1 cellular context compared by ENCODE assay signal in genomic region chr5:4079881-4080280, GRCh38.
TF ChIP-seq lines count a peak whose summit lies in the region.

No MANE protein-coding gene starts in this region.

TF ChIP-seq in GM23338, 12 proteins besides CTCF, POLR2A, EP300 and RAD21 (continued from another document):
- TF ChIP-seq, protein P1, sequence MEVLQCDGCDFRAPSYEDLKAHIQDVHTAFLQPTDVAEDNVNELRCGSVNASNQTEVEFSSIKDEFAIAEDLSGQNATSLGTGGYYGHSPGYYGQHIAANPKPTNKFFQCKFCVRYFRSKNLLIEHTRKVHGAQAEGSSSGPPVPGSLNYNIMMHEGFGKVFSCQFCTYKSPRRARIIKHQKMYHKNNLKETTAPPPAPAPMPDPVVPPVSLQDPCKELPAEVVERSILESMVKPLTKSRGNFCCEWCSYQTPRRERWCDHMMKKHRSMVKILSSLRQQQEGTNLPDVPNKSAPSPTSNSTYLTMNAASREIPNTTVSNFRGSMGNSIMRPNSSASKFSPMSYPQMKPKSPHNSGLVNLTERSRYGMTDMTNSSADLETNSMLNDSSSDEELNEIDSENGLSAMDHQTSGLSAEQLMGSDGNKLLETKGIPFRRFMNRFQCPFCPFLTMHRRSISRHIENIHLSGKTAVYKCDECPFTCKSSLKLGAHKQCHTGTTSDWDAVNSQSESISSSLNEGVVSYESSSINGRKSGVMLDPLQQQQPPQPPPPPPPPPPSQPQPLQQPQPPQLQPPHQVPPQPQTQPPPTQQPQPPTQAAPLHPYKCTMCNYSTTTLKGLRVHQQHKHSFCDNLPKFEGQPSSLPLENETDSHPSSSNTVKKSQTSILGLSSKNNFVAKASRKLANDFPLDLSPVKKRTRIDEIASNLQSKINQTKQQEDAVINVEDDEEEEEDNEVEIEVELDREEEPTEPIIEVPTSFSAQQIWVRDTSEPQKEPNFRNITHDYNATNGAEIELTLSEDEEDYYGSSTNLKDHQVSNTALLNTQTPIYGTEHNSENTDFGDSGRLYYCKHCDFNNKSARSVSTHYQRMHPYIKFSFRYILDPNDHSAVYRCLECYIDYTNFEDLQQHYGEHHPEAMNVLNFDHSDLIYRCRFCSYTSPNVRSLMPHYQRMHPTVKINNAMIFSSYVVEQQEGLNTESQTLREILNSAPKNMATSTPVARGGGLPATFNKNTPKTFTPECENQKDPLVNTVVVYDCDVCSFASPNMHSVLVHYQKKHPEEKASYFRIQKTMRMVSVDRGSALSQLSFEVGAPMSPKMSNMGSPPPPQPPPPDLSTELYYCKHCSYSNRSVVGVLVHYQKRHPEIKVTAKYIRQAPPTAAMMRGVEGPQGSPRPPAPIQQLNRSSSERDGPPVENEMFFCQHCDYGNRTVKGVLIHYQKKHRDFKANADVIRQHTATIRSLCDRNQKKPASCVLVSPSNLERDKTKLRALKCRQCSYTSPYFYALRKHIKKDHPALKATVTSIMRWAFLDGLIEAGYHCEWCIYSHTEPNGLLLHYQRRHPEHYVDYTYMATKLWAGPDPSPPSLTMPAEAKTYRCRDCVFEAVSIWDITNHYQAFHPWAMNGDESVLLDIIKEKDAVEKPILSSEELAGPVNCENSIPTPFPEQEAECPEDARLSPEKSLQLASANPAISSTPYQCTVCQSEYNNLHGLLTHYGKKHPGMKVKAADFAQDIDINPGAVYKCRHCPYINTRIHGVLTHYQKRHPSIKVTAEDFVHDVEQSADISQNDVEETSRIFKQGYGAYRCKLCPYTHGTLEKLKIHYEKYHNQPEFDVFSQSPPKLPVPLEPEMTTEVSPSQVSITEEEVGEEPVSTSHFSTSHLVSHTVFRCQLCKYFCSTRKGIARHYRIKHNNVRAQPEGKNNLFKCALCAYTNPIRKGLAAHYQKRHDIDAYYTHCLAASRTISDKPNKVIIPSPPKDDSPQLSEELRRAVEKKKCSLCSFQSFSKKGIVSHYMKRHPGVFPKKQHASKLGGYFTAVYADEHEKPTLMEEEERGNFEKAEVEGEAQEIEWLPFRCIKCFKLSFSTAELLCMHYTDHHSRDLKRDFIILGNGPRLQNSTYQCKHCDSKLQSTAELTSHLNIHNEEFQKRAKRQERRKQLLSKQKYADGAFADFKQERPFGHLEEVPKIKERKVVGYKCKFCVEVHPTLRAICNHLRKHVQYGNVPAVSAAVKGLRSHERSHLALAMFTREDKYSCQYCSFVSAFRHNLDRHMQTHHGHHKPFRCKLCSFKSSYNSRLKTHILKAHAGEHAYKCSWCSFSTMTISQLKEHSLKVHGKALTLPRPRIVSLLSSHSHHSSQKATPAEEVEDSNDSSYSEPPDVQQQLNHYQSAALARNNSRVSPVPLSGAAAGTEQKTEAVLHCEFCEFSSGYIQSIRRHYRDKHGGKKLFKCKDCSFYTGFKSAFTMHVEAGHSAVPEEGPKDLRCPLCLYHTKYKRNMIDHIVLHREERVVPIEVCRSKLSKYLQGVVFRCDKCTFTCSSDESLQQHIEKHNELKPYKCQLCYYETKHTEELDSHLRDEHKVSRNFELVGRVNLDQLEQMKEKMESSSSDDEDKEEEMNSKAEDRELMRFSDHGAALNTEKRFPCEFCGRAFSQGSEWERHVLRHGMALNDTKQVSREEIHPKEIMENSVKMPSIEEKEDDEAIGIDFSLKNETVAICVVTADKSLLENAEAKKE (CRISPR knock-in tag; IDR thresholded peaks at IDR 0.05), result no peak
- TF ChIP-seq EZH2 (IDR thresholded peaks at IDR 0.05; ENCODE audit: low read depth, unreplicated experiment) (no peak), NANOG (IDR thresholded peaks at IDR 0.05; ENCODE audit: borderline replicate concordance) (no peak)
